1 cellular context compared by ENCODE assay signal in the genomic region with DNA sequence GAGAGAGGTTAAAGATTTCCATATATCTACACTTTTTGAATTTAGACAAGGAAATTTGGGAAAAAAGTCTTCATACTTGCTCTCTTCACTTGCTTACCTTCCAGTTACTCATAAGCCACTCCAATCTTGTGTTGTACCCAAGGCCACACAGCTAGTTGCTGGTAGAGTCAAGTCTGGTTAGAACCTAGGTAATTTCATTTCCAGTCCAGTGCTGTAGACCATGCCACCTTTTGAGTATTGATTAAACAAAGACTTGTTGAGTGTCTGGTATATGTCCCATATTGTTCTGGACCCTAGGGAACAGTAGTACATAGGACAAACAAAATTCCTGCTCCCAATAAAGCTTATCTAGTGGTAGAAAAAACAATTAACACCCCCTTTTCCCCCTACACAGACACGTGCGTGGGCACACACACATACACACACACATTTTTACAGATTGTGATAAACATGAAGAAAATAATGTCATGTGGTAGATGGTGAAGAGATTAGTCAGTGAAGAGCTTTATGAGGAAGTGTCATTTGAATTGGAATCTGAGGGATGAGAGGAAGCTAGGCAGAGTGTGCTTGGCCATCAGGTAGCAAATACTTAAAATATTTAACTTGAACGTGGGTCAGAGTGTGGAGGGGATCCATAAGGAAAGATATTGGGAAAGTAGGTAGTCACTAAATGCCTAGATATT.
TF ChIP-seq lines count a peak whose summit lies in the region.

No MANE protein-coding gene starts in this region.

TF ChIP-seq in K562, 482 proteins besides CTCF, POLR2A, EP300 and RAD21 (continued from another document and continues in another):
- TF ChIP-seq, protein P1, sequence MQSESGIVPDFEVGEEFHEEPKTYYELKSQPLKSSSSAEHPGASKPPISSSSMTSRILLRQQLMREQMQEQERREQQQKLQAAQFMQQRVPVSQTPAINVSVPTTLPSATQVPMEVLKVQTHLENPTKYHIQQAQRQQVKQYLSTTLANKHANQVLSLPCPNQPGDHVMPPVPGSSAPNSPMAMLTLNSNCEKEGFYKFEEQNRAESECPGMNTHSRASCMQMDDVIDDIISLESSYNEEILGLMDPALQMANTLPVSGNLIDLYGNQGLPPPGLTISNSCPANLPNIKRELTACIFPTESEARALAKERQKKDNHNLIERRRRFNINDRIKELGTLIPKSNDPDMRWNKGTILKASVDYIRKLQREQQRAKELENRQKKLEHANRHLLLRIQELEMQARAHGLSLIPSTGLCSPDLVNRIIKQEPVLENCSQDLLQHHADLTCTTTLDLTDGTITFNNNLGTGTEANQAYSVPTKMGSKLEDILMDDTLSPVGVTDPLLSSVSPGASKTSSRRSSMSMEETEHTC (IDR thresholded peaks at IDR 0.05) = peak; percentile 51; the same call in 1 of the 2 replicates
- TF ChIP-seq GATA2 (CRISPR knock-in tag; IDR thresholded peaks at IDR 0.05) (peak; percentile 33; the same call in 1 of the 2 replicates), CREBBP (IDR thresholded peaks at IDR 0.05; ENCODE audit: low read depth, low read length) (no peak), ZC3H8 (IDR thresholded peaks at IDR 0.05) (no peak), TEAD4 (IDR thresholded peaks at IDR 0.05; ENCODE audit: low read length) (0 out of 2 replicates have a peak, but pooled peaks have one; percentile 20), TEAD4 (CRISPR knock-in tag; IDR thresholded peaks at IDR 0.05; ENCODE audit: borderline replicate concordance) (no peak), ZBTB26 (CRISPR knock-in tag; IDR thresholded peaks at IDR 0.05) (no peak), CBFA2T3 (IDR thresholded peaks at IDR 0.05) (0 out of 2 replicates have a peak, but pooled peaks have one; percentile 6), POLR2AphosphoS2 (IDR thresholded peaks at IDR 0.05; ENCODE audit: low read length) (no peak), CBFA2T2 (conservative IDR thresholded peaks at IDR 0.05) (no peak), SOX6 (IDR thresholded peaks at IDR 0.05) (peak; percentile 55; the same call in 1 of the 2 replicates), ZNF253 (CRISPR knock-in tag; conservative IDR thresholded peaks at IDR 0.05) (no peak), ARID1B (IDR thresholded peaks at IDR 0.05) (0 out of 2 replicates have a peak, but pooled peaks have one; percentile 10), MYC (IDR thresholded peaks at IDR 0.05; ENCODE audit: low read depth, low read length) (peak; percentile 47; the same call in 1 of the 2 replicates), MYC (CRISPR knock-in tag; IDR thresholded peaks at IDR 0.05; ENCODE audit: borderline replicate concordance, low read depth) (no peak), SPI1 (IDR thresholded peaks at IDR 0.05; ENCODE audit: borderline replicate concordance, low read depth, low read length) (peak; percentile 73; the same call in 1 of the 2 replicates), CREM (IDR thresholded peaks at IDR 0.05; ENCODE audit: low read depth) (no peak), RCOR1 (IDR thresholded peaks at IDR 0.05; ENCODE audit: borderline replicate concordance in 1 of 2, low read depth in 2 of 2, low read length in 2 of 2) (peak in 1 of 2 experiments; percentile 65; a peak in 2 of 4 replicates), ZNF586 (CRISPR knock-in tag; conservative IDR thresholded peaks at IDR 0.05) (no peak), CTBP1 (IDR thresholded peaks at IDR 0.05; ENCODE audit: borderline replicate concordance) (no peak), E2F3 (CRISPR knock-in tag; IDR thresholded peaks at IDR 0.05) (no peak), MAFF (IDR thresholded peaks at IDR 0.05; ENCODE audit: low read length) (no peak), ZNF696 (CRISPR knock-in tag; conservative IDR thresholded peaks at IDR 0.05) (no peak), VEZF1 (CRISPR knock-in tag; IDR thresholded peaks at IDR 0.05) (peak; percentile 61; the same call in 1 of the 2 replicates), HMBOX1 (IDR thresholded peaks at IDR 0.05) (peak; percentile 72), KDM1A (IDR thresholded peaks at IDR 0.05) (0 out of 4 replicates have a peak, but pooled peaks of 1 of the 2 experiments have one; percentile 13), TEAD1 (CRISPR knock-in tag; IDR thresholded peaks at IDR 0.05) (peak in 1 of 2 experiments; percentile 63; a peak in 1 of 4 replicates), EGR1 (conservative IDR thresholded peaks at IDR 0.05) (peak; percentile 36; the same call in 1 of the 2 replicates), TARDBP (IDR thresholded peaks at IDR 0.05) (no peak), PHF21A (IDR thresholded peaks at IDR 0.05; ENCODE audit: borderline replicate concordance, low read depth) (no peak), BHLHE40 (IDR thresholded peaks at IDR 0.05; ENCODE audit: low read length) (peak; percentile 84), GABPB2 (CRISPR knock-in tag; conservative IDR thresholded peaks at IDR 0.05) (no peak), ELF1 (tag; IDR thresholded peaks at IDR 0.05) (0 out of 2 replicates have a peak, but pooled peaks have one; percentile 25), ZBTB17 (CRISPR knock-in tag; IDR thresholded peaks at IDR 0.05) (no peak), TRIM28 (IDR thresholded peaks at IDR 0.05) (no peak), ZBTB40 (IDR thresholded peaks at IDR 0.05) (peak; percentile 64), ZBTB40 (CRISPR knock-in tag; IDR thresholded peaks at IDR 0.05) (no peak), NFE2L1 (tag; IDR thresholded peaks at IDR 0.05; ENCODE audit: borderline replicate concordance, low read depth) (no peak)
- TF ChIP-seq, protein P2, sequence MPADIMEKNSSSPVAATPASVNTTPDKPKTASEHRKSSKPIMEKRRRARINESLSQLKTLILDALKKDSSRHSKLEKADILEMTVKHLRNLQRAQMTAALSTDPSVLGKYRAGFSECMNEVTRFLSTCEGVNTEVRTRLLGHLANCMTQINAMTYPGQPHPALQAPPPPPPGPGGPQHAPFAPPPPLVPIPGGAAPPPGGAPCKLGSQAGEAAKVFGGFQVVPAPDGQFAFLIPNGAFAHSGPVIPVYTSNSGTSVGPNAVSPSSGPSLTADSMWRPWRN (IDR thresholded peaks at IDR 0.05; ENCODE audit: low read depth) = peak; percentile 50; the same call in 1 of the 2 replicates
- TF ChIP-seq, protein P3, sequence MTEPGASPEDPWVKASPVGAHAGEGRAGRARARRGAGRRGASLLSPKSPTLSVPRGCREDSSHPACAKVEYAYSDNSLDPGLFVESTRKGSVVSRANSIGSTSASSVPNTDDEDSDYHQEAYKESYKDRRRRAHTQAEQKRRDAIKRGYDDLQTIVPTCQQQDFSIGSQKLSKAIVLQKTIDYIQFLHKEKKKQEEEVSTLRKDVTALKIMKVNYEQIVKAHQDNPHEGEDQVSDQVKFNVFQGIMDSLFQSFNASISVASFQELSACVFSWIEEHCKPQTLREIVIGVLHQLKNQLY (CRISPR knock-in tag; conservative IDR thresholded peaks at IDR 0.05) = no peak
- TF ChIP-seq, protein P4, sequence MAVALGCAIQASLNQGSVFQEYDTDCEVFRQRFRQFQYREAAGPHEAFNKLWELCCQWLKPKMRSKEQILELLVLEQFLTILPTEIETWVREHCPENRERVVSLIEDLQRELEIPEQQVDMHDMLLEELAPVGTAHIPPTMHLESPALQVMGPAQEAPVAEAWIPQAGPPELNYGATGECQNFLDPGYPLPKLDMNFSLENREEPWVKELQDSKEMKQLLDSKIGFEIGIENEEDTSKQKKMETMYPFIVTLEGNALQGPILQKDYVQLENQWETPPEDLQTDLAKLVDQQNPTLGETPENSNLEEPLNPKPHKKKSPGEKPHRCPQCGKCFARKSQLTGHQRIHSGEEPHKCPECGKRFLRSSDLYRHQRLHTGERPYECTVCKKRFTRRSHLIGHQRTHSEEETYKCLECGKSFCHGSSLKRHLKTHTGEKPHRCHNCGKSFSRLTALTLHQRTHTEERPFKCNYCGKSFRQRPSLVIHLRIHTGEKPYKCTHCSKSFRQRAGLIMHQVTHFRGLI (CRISPR knock-in tag; IDR thresholded peaks at IDR 0.05) = no peak
- TF ChIP-seq, protein P5, sequence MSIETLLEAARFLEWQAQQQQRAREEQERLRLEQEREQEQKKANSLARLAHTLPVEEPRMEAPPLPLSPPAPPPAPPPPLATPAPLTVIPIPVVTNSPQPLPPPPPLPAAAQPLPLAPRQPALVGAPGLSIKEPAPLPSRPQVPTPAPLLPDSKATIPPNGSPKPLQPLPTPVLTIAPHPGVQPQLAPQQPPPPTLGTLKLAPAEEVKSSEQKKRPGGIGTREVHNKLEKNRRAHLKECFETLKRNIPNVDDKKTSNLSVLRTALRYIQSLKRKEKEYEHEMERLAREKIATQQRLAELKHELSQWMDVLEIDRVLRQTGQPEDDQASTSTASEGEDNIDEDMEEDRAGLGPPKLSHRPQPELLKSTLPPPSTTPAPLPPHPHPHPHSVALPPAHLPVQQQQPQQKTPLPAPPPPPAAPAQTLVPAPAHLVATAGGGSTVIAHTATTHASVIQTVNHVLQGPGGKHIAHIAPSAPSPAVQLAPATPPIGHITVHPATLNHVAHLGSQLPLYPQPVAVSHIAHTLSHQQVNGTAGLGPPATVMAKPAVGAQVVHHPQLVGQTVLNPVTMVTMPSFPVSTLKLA (conservative IDR thresholded peaks at IDR 0.05) = 0 out of 4 replicates have a peak, but pooled peaks have one; percentile 22 to 48
